ENCODE assay signal across 1 cellular context in the genomic region with DNA sequence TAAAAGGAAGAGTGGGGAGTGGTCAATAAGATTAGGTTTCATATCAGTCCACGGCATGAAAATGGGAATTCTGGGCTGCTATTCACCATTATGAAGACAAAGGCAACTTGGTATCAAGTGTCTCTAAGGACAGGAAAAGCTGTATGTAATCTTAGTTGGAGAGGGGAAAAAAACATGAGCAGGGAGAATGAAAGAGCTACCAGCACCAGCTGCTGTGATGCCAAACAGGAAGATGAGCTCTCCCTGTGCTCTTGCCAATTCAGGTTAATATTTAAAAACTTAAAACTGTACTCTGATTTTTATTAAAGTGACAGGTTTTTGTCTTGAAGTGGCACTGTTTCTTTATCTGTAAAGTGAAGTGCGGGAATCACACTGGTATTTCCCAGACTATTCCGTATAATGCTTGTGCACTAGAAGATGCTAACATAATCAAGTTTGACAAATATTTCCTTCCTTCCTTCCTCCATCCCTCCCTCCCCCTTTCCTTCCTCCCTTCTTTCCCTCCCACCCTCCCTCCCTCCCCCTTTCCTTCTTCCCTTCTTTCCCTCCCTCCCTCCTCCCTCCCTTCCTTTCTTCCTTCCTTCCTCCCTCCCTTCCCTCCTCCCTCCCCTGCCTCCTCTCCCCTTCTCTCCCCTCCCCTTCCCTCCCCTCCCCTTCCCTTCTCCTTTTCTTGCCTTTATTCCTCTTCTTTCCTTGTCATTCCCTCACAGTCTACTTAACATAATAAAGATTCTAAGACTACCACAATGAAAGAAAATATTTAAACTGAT.
TF ChIP-seq lines count a peak whose summit lies in the region.

No MANE protein-coding gene starts in this region.

TF ChIP-seq in GM23338, 12 proteins besides CTCF, POLR2A, EP300 and RAD21 (continued from another document):
- no peak for TF ChIP-seq EZH2phosphoT487 (IDR thresholded peaks at IDR 0.05; ENCODE audit: unreplicated experiment)
- no peak for TF ChIP-seq POLR2AphosphoS5 (IDR thresholded peaks at IDR 0.05; ENCODE audit: low read depth)
- TF ChIP-seq STAT1 (IDR thresholded peaks at IDR 0.05; ENCODE audit: unreplicated experiment), result no peak
- no peak for TF ChIP-seq JUNB (IDR thresholded peaks at IDR 0.05; ENCODE audit: unreplicated experiment)
- no peak for TF ChIP-seq CREB1 (CRISPR knock-in tag; IDR thresholded peaks at IDR 0.05; ENCODE audit: low read depth)
